Comparison of ENCODE assay signal across 8 cellular contexts in genomic region chr18:76687271-76688006, GRCh38.
DNase-seq lines count a peak whose midpoint lies in the region; ATAC-seq lines count a peak whose summit lies in the region.

No MANE protein-coding gene starts in this region.

- DNase-seq in SK-N-DZ (ENCODE audit: low spot score): peak; percentile 66
- peak; percentile 64 for DNase-seq in kidney glomerular epithelial cell (lab: John Stamatoyannopoulos, UW)
- DNase-seq in GM19238 (ENCODE audit: insufficient read length, low spot score): no peak
- DNase-seq in Ammon's horn (ENCODE audit: low spot score): no peak

- peak; percentile 37 for ATAC-seq in GM18508 (IDR thresholded peaks at IDR 0.05; ENCODE audit: insufficient read depth, unreplicated experiment)
- peak; percentile 42 for ATAC-seq in HG02759 (IDR thresholded peaks at IDR 0.05; ENCODE audit: unreplicated experiment)
- no peak for ATAC-seq in HG02973 (IDR thresholded peaks at IDR 0.05; ENCODE audit: unreplicated experiment)
- no peak for ATAC-seq in HG02798 (IDR thresholded peaks at IDR 0.05; ENCODE audit: poor library complexity, unreplicated experiment)

Comparison
In these comparisons a context has a peak if more than half of its experiments do, and no peak if none do; other contexts are left out.
1. ATAC-seq: peak in GM18508 (single experiment) and HG02759 (single experiment); none in HG02973 (single experiment) and HG02798 (single experiment).
2. DNase-seq: peak in SK-N-DZ (single experiment) and kidney glomerular epithelial cell (single experiment); none in GM19238 (single experiment) and Ammon's horn (single experiment).